Comparison of ENCODE assay signal across 12 cellular contexts in genomic region chr11:72864692-72865655, GRCh38. TPM values are rescaled to one million over a fixed set of nuclear protein-coding genes. Genes with fewer than 3 reads are reported as not detected.
A peak's percentile ranks its signal among the peaks of the same experiment; 100 is the strongest.
DNase-seq lines count a peak whose midpoint lies in the region; ATAC-seq, FAIRE-seq and TF ChIP-seq lines count a peak whose summit lies in the region.
"Had no signal": no experiment of that assay in that cellular context is flagged by ENCODE, and none has a peak within 500 bp of the region (broad histone marks: within the 10 kb centered on the region; RNA-seq: fewer than 3 reads in every experiment).

No MANE protein-coding gene starts in this region.

- peak; percentile 71 for DNase-seq in NCI-H226
- DNase-seq in epithelial cell of esophagus (ENCODE audit: low read depth), result peak; percentile 3
- DNase-seq in lung microvascular endothelial cell (ENCODE audit: low read depth in 2 of 2), result peak; percentile 57 to 90
- no peak for DNase-seq in Calu3
- DNase-seq in HTR-8/SVneo (ENCODE audit: insufficient read length, low spot score), result no peak
- no peak for DNase-seq in activated CD4-positive, alpha-beta memory T cell treated with anti-CD3 and anti-CD28 coated beads, Interleukin-2, amount 10 ng/mL, durations not matched to agents 7 days and 5 days
- DNase-seq: activated CD8-positive, alpha-beta memory T cell treated with anti-CD3 and anti-CD28 coated beads for 24 hours; amniotic stem cell; naive thymus-derived CD4-positive, alpha-beta T cell had no signal

- POLR2A ChIA-PET in activated CD4-positive, alpha-beta memory T cell treated with anti-CD3 and anti-CD28 coated beads, Interleukin-2, amount 10 ng/mL, durations not matched to agents 7 days and 5 days (lab: Charles Lee), result interaction anchor here (1.0 to 1.2 kb wide), 2 partner anchors 10 to 140 kb away, joined by 3 to 4 read pairs; no protein-coding TSS in a partner anchor

- no peak overlapping the region for H3K27ac Mint-ChIP-seq in Calu3 (ENCODE audit: unreplicated experiment)
- H3K27ac Mint-ChIP-seq in activated CD4-positive, alpha-beta memory T cell treated with anti-CD3 and anti-CD28 coated beads, Interleukin-2, amount 10 ng/mL, durations not matched to agents 7 days and 5 days, result no peak overlapping the region

- H3K27me3 Mint-ChIP-seq in Calu3 (ENCODE audit: unreplicated experiment), result no peaks in the 10 kb centered on the region
- no peaks in the 10 kb centered on the region for H3K27me3 Mint-ChIP-seq in activated CD4-positive, alpha-beta memory T cell treated with anti-CD3 and anti-CD28 coated beads, Interleukin-2, amount 10 ng/mL, durations not matched to agents 7 days and 5 days
- H3K27me3 Mint-ChIP-seq: naive thymus-derived CD4-positive, alpha-beta T cell had no signal

- no peak overlapping the region for H3K4me3 ChIP-seq in epithelial cell of esophagus (ENCODE audit: low read length)

- no TSS peak for BruUV-seq in Calu3 (replicated peaks; lab: Mats Ljungman, UMichigan)

- no peak overlapping the region for H3K4me3 Mint-ChIP-seq in Calu3 (ENCODE audit: low read depth, unreplicated experiment)
- no peak overlapping the region for H3K4me3 Mint-ChIP-seq in activated CD4-positive, alpha-beta memory T cell treated with anti-CD3 and anti-CD28 coated beads, Interleukin-2, amount 10 ng/mL, durations not matched to agents 7 days and 5 days
- H3K4me3 Mint-ChIP-seq: naive thymus-derived CD4-positive, alpha-beta T cell had no signal

- FAIRE-seq in A204.1 (lab: Jason Lieb, UNC), result peak; percentile 29
- FAIRE-seq in HTR-8/SVneo (lab: Jason Lieb, UNC), result no peak
- FAIRE-seq: urothelium cell line had no signal

- H3K4me1 Mint-ChIP-seq in Calu3 (ENCODE audit: low read depth, unreplicated experiment), result peaks cover 4% of the 10 kb centered on the region
- H3K4me1 Mint-ChIP-seq in activated CD4-positive, alpha-beta memory T cell treated with anti-CD3 and anti-CD28 coated beads, Interleukin-2, amount 10 ng/mL, durations not matched to agents 7 days and 5 days, result peaks cover 13% of the 10 kb centered on the region

- no peak for ATAC-seq in GM21515 (IDR thresholded peaks at IDR 0.05; ENCODE audit: unreplicated experiment)
- ATAC-seq: naive thymus-derived CD4-positive, alpha-beta T cell had no signal

- no peak for TF ChIP-seq CTCF in epithelial cell of esophagus (IDR thresholded peaks at IDR 0.05; ENCODE audit: insufficient read depth, low read depth, low read length, missing control alignments)
- no peak for TF ChIP-seq CTCF in Calu3 (IDR thresholded peaks at IDR 0.05; ENCODE audit: unreplicated experiment)

- CTCF ChIA-PET in Calu3 (lab: Charles Lee), result interaction anchor here (0.7 kb wide), 1 partner anchor 30 kb away, joined by 3 read pairs; no protein-coding TSS in a partner anchor
- CTCF ChIA-PET in activated CD4-positive, alpha-beta memory T cell treated with anti-CD3 and anti-CD28 coated beads, Interleukin-2, amount 10 ng/mL, durations not matched to agents 7 days and 5 days (lab: Charles Lee), result interaction anchor here (1.5 to 1.9 kb wide), 2 partner anchors 34 to 313 kb away, joined by 5 to 8 read pairs; no protein-coding TSS in a partner anchor

- H3K36me3 Mint-ChIP-seq in Calu3 (ENCODE audit: insufficient read depth, unreplicated experiment), result no peaks in the 10 kb centered on the region
- H3K36me3 Mint-ChIP-seq in activated CD4-positive, alpha-beta memory T cell treated with anti-CD3 and anti-CD28 coated beads, Interleukin-2, amount 10 ng/mL, durations not matched to agents 7 days and 5 days (ENCODE audit: low read depth), result peaks cover 13% of the 10 kb centered on the region

- intact Hi-C loops in Calu3 (cut with micrococcal nuclease; ENCODE audit: unreplicated experiment), result no loop called here

- H3K9me3 Mint-ChIP-seq in Calu3 (ENCODE audit: low read depth, unreplicated experiment), result no peaks in the 10 kb centered on the region
- H3K9me3 Mint-ChIP-seq in activated CD4-positive, alpha-beta memory T cell treated with anti-CD3 and anti-CD28 coated beads, Interleukin-2, amount 10 ng/mL, durations not matched to agents 7 days and 5 days, result no peaks in the 10 kb centered on the region

RNA-seq across cellular contexts. Expression of gene ATG16L2, which starts 50.8 kb away (rescaled TPM):
- total RNA-seq in lung microvascular endothelial cell (3.5 and 5.2 TPM in 2 replicates), Calu3 (2022) (28.7 and 29.1 TPM in 2 replicates)
- 100 to 1,000 TPM; 135 to 137 TPM for total RNA-seq in activated CD4-positive, alpha-beta memory T cell treated with anti-CD3 and anti-CD28 coated beads, Interleukin-2, amount 10 ng/mL, durations not matched to agents 7 days and 5 days

Comparison
In these comparisons a context has a peak if more than half of its experiments do, and no peak if none do; other contexts are left out.
1. DNase-seq: peak in NCI-H226 (single experiment), epithelial cell of esophagus (single experiment) and lung microvascular endothelial cell (2 of 2); none in Calu3 (single experiment), HTR-8/SVneo (single experiment) and activated CD4-positive, alpha-beta memory T cell treated with anti-CD3 and anti-CD28 coated beads, Interleukin-2, amount 10 ng/mL, durations not matched to agents 7 days and 5 days (single experiment).